Comparison of ENCODE assay signal across 1 cellular context in the genomic region with DNA sequence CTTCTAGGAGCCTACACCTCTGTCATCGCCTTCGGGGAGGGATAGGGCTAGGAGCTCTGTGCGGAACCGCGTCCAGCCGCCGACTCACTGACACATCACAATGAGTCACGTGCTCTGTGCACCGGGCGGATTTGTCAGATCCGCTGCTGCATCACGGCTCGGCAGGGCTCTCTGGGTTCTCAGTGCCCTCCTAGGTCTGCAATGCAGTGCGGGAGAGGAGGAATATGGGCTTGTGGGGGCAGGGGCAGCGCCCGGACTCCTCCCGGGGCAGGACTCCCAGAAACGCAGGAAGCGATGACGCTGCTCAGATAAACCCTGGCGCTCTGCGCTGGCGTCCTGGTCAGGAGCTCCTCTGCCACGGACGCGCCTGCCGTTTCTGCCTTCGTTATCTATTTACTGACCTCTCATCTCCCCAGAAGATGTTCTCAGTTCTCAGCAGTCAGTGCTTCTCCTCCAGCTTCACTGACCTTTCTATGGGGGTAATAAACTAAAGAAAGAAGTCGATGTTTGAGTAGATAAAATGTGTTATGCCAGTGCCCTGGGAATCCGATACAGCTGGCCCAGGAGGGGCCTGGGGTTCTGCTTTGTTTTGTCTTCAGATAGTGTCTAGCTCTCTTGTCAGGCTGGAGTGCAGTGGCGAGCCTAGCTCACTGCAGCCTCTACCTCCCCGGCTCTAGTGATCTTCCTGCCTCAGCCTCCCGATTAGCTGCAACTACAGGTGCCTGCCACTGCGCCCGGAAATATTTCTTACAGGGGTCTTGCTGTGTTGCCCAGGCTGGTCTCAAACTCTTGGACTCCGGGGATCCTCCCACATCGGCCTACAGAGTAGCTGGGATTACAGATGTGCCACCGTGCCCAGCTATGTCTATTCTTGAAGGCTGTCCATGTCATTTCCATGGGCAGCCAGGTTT.
A peak's percentile ranks its signal among the peaks of the same experiment; 100 is the strongest.
TF ChIP-seq lines count a peak whose summit lies in the region.

No MANE protein-coding gene starts in this region.

TF ChIP-seq in SK-N-SH, 30 proteins besides CTCF, POLR2A, EP300 and RAD21 (continued from another document):
- TF ChIP-seq, protein P1, sequence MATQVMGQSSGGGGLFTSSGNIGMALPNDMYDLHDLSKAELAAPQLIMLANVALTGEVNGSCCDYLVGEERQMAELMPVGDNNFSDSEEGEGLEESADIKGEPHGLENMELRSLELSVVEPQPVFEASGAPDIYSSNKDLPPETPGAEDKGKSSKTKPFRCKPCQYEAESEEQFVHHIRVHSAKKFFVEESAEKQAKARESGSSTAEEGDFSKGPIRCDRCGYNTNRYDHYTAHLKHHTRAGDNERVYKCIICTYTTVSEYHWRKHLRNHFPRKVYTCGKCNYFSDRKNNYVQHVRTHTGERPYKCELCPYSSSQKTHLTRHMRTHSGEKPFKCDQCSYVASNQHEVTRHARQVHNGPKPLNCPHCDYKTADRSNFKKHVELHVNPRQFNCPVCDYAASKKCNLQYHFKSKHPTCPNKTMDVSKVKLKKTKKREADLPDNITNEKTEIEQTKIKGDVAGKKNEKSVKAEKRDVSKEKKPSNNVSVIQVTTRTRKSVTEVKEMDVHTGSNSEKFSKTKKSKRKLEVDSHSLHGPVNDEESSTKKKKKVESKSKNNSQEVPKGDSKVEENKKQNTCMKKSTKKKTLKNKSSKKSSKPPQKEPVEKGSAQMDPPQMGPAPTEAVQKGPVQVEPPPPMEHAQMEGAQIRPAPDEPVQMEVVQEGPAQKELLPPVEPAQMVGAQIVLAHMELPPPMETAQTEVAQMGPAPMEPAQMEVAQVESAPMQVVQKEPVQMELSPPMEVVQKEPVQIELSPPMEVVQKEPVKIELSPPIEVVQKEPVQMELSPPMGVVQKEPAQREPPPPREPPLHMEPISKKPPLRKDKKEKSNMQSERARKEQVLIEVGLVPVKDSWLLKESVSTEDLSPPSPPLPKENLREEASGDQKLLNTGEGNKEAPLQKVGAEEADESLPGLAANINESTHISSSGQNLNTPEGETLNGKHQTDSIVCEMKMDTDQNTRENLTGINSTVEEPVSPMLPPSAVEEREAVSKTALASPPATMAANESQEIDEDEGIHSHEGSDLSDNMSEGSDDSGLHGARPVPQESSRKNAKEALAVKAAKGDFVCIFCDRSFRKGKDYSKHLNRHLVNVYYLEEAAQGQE (IDR thresholded peaks at IDR 0.05; ENCODE audit: low read depth, low read length): peak; percentile 39; the same call in 1 of the 2 replicates
- TF ChIP-seq NRF1 (IDR thresholded peaks at IDR 0.05; ENCODE audit: low read depth, low read length) (no peak; the same call in 1 of the 2 replicates), RXRA (IDR thresholded peaks at IDR 0.05; ENCODE audit: borderline replicate concordance, low read depth) (peak; percentile 63; the same call in 1 of the 2 replicates), TAF1 (IDR thresholded peaks at IDR 0.05; ENCODE audit: borderline replicate concordance, low read depth, low read length) (peak; percentile 77), GATA2 (CRISPR knock-in tag; IDR thresholded peaks at IDR 0.05) (peak; percentile 73), ELF1 (IDR thresholded peaks at IDR 0.05) (peak; percentile 48; the same call in 1 of the 2 replicates), TEAD4 (IDR thresholded peaks at IDR 0.05; ENCODE audit: borderline replicate concordance, insufficient read depth) (peak; percentile 47; the same call in 1 of the 2 replicates), SMC3 (IDR thresholded peaks at IDR 0.05; ENCODE audit: low read depth, low read length) (no peak), FOSL2 (IDR thresholded peaks at IDR 0.05; ENCODE audit: borderline replicate concordance, low read depth) (peak; percentile 91; the same call in 1 of the 2 replicates), TCF12 (IDR thresholded peaks at IDR 0.05) (peak; percentile 81), RCOR1 (IDR thresholded peaks at IDR 0.05; ENCODE audit: low read length) (peak; percentile 34; the same call in 1 of the 2 replicates), EZH2phosphoT487 (IDR thresholded peaks at IDR 0.05; ENCODE audit: borderline replicate concordance, low read depth) (no peak), JUND (IDR thresholded peaks at IDR 0.05) (peak; percentile 69; the same call in 1 of the 2 replicates), GABPA (IDR thresholded peaks at IDR 0.05; ENCODE audit: low read depth) (peak; percentile 66)
- TF ChIP-seq, protein P2, sequence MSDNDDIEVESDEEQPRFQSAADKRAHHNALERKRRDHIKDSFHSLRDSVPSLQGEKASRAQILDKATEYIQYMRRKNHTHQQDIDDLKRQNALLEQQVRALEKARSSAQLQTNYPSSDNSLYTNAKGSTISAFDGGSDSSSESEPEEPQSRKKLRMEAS (IDR thresholded peaks at IDR 0.05; ENCODE audit: low read depth): peak; percentile 96
- TF ChIP-seq, protein P3, sequence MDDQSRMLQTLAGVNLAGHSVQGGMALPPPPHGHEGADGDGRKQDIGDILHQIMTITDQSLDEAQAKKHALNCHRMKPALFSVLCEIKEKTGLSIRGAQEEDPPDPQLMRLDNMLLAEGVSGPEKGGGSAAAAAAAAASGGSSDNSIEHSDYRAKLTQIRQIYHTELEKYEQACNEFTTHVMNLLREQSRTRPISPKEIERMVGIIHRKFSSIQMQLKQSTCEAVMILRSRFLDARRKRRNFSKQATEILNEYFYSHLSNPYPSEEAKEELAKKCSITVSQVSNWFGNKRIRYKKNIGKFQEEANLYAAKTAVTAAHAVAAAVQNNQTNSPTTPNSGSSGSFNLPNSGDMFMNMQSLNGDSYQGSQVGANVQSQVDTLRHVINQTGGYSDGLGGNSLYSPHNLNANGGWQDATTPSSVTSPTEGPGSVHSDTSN (IDR thresholded peaks at IDR 0.05): peak; percentile 78
- TF ChIP-seq, protein P4, sequence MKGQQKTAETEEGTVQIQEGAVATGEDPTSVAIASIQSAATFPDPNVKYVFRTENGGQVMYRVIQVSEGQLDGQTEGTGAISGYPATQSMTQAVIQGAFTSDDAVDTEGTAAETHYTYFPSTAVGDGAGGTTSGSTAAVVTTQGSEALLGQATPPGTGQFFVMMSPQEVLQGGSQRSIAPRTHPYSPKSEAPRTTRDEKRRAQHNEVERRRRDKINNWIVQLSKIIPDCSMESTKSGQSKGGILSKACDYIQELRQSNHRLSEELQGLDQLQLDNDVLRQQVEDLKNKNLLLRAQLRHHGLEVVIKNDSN (IDR thresholded peaks at IDR 0.05; ENCODE audit: borderline replicate concordance, low read depth): peak; percentile 95
- TF ChIP-seq, protein P5, sequence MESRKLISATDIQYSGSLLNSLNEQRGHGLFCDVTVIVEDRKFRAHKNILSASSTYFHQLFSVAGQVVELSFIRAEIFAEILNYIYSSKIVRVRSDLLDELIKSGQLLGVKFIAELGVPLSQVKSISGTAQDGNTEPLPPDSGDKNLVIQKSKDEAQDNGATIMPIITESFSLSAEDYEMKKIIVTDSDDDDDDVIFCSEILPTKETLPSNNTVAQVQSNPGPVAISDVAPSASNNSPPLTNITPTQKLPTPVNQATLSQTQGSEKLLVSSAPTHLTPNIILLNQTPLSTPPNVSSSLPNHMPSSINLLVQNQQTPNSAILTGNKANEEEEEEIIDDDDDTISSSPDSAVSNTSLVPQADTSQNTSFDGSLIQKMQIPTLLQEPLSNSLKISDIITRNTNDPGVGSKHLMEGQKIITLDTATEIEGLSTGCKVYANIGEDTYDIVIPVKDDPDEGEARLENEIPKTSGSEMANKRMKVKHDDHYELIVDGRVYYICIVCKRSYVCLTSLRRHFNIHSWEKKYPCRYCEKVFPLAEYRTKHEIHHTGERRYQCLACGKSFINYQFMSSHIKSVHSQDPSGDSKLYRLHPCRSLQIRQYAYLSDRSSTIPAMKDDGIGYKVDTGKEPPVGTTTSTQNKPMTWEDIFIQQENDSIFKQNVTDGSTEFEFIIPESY (IDR thresholded peaks at IDR 0.05; ENCODE audit: borderline replicate concordance, low read depth): peak; percentile 59; the same call in 1 of the 2 replicates
- TF ChIP-seq, protein P6, sequence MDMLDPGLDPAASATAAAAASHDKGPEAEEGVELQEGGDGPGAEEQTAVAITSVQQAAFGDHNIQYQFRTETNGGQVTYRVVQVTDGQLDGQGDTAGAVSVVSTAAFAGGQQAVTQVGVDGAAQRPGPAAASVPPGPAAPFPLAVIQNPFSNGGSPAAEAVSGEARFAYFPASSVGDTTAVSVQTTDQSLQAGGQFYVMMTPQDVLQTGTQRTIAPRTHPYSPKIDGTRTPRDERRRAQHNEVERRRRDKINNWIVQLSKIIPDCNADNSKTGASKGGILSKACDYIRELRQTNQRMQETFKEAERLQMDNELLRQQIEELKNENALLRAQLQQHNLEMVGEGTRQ (IDR thresholded peaks at IDR 0.05; ENCODE audit: borderline replicate concordance, low read depth, low read length): peak; percentile 43; the same call in 1 of the 2 replicates
